In genomic region chr5:112160652-112161391, GRCh38 we compare ENCODE assay signal across 8 cellular contexts.
A peak's percentile ranks its signal among the peaks of the same experiment; 100 is the strongest.
DNase-seq lines count a peak whose midpoint lies in the region; ATAC-seq and TF ChIP-seq lines count a peak whose summit lies in the region.

No MANE protein-coding gene starts in this region.

- intact Hi-C loops in head of caudate nucleus (cut with DNase I) = no loop called here

- peak in 1 of 2 donors; percentile 99 for TF ChIP-seq EP300 in tibial nerve (IDR thresholded peaks at IDR 0.05)

- H3K4me3 ChIP-seq in parathyroid adenoma (ENCODE audit: low read depth, low read length) = peak overlapping the region; percentile 85
- peak overlapping the region; percentile 62 to 88 (median 78) for H3K4me3 ChIP-seq in tibial nerve

- peak; percentile 96 for ATAC-seq in HG02623 (IDR thresholded peaks at IDR 0.05; ENCODE audit: unreplicated experiment)

- H3K4me3 Mint-ChIP-seq in activated naive CD8-positive, alpha-beta T cell treated with anti-CD3 and anti-CD28 coated beads for 36 hours = peak overlapping the region; percentile 93

- H3K27me3 ChIP-seq in parathyroid adenoma (ENCODE audit: control insufficient read depth, insufficient read depth, low read length) = no peaks in the 10 kb centered on the region
- no peaks in the 10 kb centered on the region for H3K27me3 ChIP-seq in tibial nerve

- TF ChIP-seq POLR2A in tibial nerve (IDR thresholded peaks at IDR 0.05) = peak; percentile 67 to 70

- peaks cover 9% of the 10 kb centered on the region for H3K9me3 Mint-ChIP-seq in activated naive CD8-positive, alpha-beta T cell treated with anti-CD3 and anti-CD28 coated beads for 36 hours

- H3K4me1 ChIP-seq in parathyroid adenoma (peaks cover 6% of the 10 kb centered on the region), tibial nerve (peaks cover 0 to 30% (median 14%) of the 10 kb centered on the region in 4 donors)

- H3K36me3 Mint-ChIP-seq in activated naive CD8-positive, alpha-beta T cell treated with anti-CD3 and anti-CD28 coated beads for 36 hours = peaks cover 40% of the 10 kb centered on the region

- peak overlapping the region; percentile 95 for H3K27ac Mint-ChIP-seq in activated naive CD8-positive, alpha-beta T cell treated with anti-CD3 and anti-CD28 coated beads for 36 hours

- TF ChIP-seq CTCF in GM12872 (IDR thresholded peaks at IDR 0.05; ENCODE audit: insufficient read depth, low read depth, low read length) (peak; percentile 100), parathyroid adenoma (IDR thresholded peaks at IDR 0.05) (peak; percentile 96), tibial nerve (IDR thresholded peaks at IDR 0.05) (peak; percentile 96 to 97 (median 97))

- H3K4me2 ChIP-seq in parathyroid adenoma (ENCODE audit: low read length) = peak overlapping the region; percentile 94

- peaks cover 34% of the 10 kb centered on the region for H3K4me1 Mint-ChIP-seq in activated naive CD8-positive, alpha-beta T cell treated with anti-CD3 and anti-CD28 coated beads for 36 hours

- DNase-seq in NCI-H1092 (lab: John Stamatoyannopoulos, UW) = peak; percentile 77
- peak; percentile 77 for DNase-seq in SKM-1 (lab: John Stamatoyannopoulos, UW; ENCODE audit: unreplicated experiment)
- peak; percentile 90 for DNase-seq in activated naive CD8-positive, alpha-beta T cell treated with anti-CD3 and anti-CD28 coated beads for 36 hours
- DNase-seq in head of caudate nucleus = peak; percentile 84 to 97 (median 93)
- peak; percentile 83 to 89 for DNase-seq in tibial nerve (ENCODE audit: low spot score in 2 of 2)

- no peaks in the 10 kb centered on the region for H3K36me3 ChIP-seq in parathyroid adenoma (ENCODE audit: control insufficient read depth, insufficient read depth, low read length)
- H3K36me3 ChIP-seq in tibial nerve = peaks cover 0 to 35% (median 8%) of the 10 kb centered on the region in 3 donors

- H3K27me3 Mint-ChIP-seq in activated naive CD8-positive, alpha-beta T cell treated with anti-CD3 and anti-CD28 coated beads for 36 hours = no peaks in the 10 kb centered on the region

- WGBS in tibial nerve, 2 donors = 0 to 2% methylated on average over 36 to 38 of the region's 55 CpGs

- H3K9me3 ChIP-seq in parathyroid adenoma (ENCODE audit: control insufficient read depth, low read length) = no peaks in the 10 kb centered on the region
- no peaks in the 10 kb centered on the region for H3K9me3 ChIP-seq in tibial nerve

- peak overlapping the region; percentile 87 for H3K9ac ChIP-seq in parathyroid adenoma

- H3K27ac ChIP-seq in parathyroid adenoma = peak overlapping the region; percentile 83
- H3K27ac ChIP-seq in tibial nerve = peak overlapping the region; percentile 18 to 92 (median 78)

- H2AFZ ChIP-seq in parathyroid adenoma = peak overlapping the region; percentile 89

- no peaks in the 10 kb centered on the region for H3K79me2 ChIP-seq in parathyroid adenoma

Comparison
In these comparisons a context has a peak if more than half of its experiments do, and no peak if none do; other contexts are left out.
1. Peak in every context shown above with its lines: DNase-seq, ATAC-seq, H3K4me3 ChIP-seq and H3K27ac ChIP-seq.